29 cellular contexts compared by ENCODE assay signal in the genomic region with DNA sequence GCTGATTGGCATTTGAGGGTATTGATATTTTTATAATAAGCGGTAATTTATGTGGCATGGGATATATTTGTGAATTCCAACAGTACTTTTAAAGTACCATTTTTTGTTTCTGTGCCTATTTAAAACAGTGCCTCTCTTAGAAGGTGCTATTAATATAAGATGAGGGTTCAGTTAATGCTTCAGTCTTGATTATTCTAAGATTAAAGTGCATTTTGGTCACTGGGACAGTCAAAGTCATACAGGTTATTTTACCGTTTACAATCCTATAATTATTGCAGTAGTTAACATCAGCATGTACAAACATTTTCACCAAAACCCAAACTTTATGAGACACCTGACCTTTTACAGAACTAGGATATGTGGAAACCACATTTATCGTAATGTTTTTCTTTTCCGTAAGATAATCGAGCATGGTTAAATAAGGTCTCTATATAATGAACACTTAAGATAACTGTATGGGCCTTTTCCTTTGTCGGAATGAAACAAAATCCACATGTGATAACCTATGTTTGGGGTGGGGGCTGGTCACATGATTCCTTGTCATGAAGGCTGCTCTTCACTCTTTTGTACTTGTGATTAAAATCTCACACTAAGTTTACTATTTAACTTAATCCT.
"Had no signal": no experiment of that assay in that cellular context is flagged by ENCODE, and none has a peak within 500 bp of the region (broad histone marks: within the 10 kb centered on the region; RNA-seq: fewer than 3 reads in every experiment).

No MANE protein-coding gene starts in this region.

- H3K27ac ChIP-seq: esophagus muscularis mucosa, foreskin keratinocyte, gastroesophageal sphincter, heart right ventricle, left lung, parathyroid adenoma, prostate gland, right atrium auricular region, sigmoid colon, stomach, thyroid gland, vagina had no signal

- FAIRE-seq: endothelial cell of umbilical vein had no signal

- H3K4me3 Mint-ChIP-seq: dendritic cell treated with granulocyte-macrophage colony-stimulating factor and Interleukin-4, amounts not matched to agents 40 ng/mL and 50 ng/mL, for 4 days; immature natural killer cell; mesothelial cell of epicardium; naive B cell; nephron; neural progenitor cell; stimulated activated effector memory CD8-positive, alpha-beta T cell treated with anti-CD3 and anti-CD28 coated beads, Interleukin-12 subunit alpha, Interleukin-12 subunit beta, amount 100 ng/mL, for 72 hours had no signal

- H3K36me3 Mint-ChIP-seq: immature natural killer cell; stimulated activated effector memory CD8-positive, alpha-beta T cell treated with anti-CD3 and anti-CD28 coated beads, Interleukin-12 subunit alpha, Interleukin-12 subunit beta, amount 100 ng/mL, for 72 hours had no signal

- H3K4me3 ChIP-seq: esophagus muscularis mucosa, gastroesophageal sphincter, heart right ventricle, left lung, mucosa of descending colon, neural progenitor cell, prostate gland, right atrium auricular region, sigmoid colon, stomach, thyroid gland, vagina had no signal

- H3K4me1 Mint-ChIP-seq: immature natural killer cell; naive B cell; nephron; neural progenitor cell; stimulated activated effector memory CD8-positive, alpha-beta T cell treated with anti-CD3 and anti-CD28 coated beads, Interleukin-12 subunit alpha, Interleukin-12 subunit beta, amount 100 ng/mL, for 72 hours had no signal

- H3K27ac Mint-ChIP-seq: dendritic cell treated with granulocyte-macrophage colony-stimulating factor and Interleukin-4, amounts not matched to agents 40 ng/mL and 50 ng/mL, for 4 days; immature natural killer cell; mesothelial cell of epicardium; nephron; neural progenitor cell; stimulated activated effector memory CD8-positive, alpha-beta T cell treated with anti-CD3 and anti-CD28 coated beads, Interleukin-12 subunit alpha, Interleukin-12 subunit beta, amount 100 ng/mL, for 72 hours had no signal

- H3K27me3 ChIP-seq: esophagus muscularis mucosa, foreskin keratinocyte, gastroesophageal sphincter, heart right ventricle, left lung, neural progenitor cell, right atrium auricular region, sigmoid colon, stomach, thyroid gland, vagina had no signal

- H3K79me2 ChIP-seq: parathyroid adenoma had no signal

- H3K36me3 ChIP-seq: prostate gland had no signal

- H3K9me3 Mint-ChIP-seq: dendritic cell treated with granulocyte-macrophage colony-stimulating factor and Interleukin-4, amounts not matched to agents 40 ng/mL and 50 ng/mL, for 4 days; immature natural killer cell; mesothelial cell of epicardium; nephron; neural progenitor cell; stimulated activated effector memory CD8-positive, alpha-beta T cell treated with anti-CD3 and anti-CD28 coated beads, Interleukin-12 subunit alpha, Interleukin-12 subunit beta, amount 100 ng/mL, for 72 hours had no signal

- H3K9me3 ChIP-seq: esophagus muscularis mucosa, gastroesophageal sphincter, heart right ventricle, left lung, mucosa of descending colon, prostate gland, right atrium auricular region, sigmoid colon, stomach, thyroid gland, vagina had no signal

- H3K9ac ChIP-seq: neural progenitor cell, parathyroid adenoma had no signal

- DNase-seq: effector CD8-positive, alpha-beta T cell; foreskin keratinocyte; heart right ventricle; hippocampal formation; immature natural killer cell; kidney; left lung; mesenchymal stem cell; mucosa of descending colon; naive B cell; sigmoid colon; stimulated activated CD4-positive, alpha-beta T cell treated with anti-CD3 and anti-CD28 coated beads, Interleukin-2, amount 100 ng/mL, for 24 hours; stimulated activated CD4-positive, alpha-beta T cell treated with anti-CD3 and anti-CD28 coated beads, Interleukin-4, amount 100 ng/mL, for 24 hours; stimulated activated naive CD4-positive, alpha-beta T cell treated with Interleukin-2 at 50 U/mL for 16 hours; stomach; thyroid gland; trophoblast cell had no signal

- ATAC-seq: foreskin keratinocyte; gastroesophageal sphincter; left lung; mucosa of descending colon; stimulated activated effector memory CD8-positive, alpha-beta T cell treated with anti-CD3 and anti-CD28 coated beads, Interleukin-12 subunit alpha, Interleukin-12 subunit beta, amount 100 ng/mL, for 72 hours had no signal

- H3K4me2 ChIP-seq: neural progenitor cell had no signal

- H2AFZ ChIP-seq: neural progenitor cell, parathyroid adenoma had no signal

- H3K27me3 Mint-ChIP-seq: dendritic cell treated with granulocyte-macrophage colony-stimulating factor and Interleukin-4, amounts not matched to agents 40 ng/mL and 50 ng/mL, for 4 days; naive B cell had no signal

- H3K4me1 ChIP-seq: esophagus muscularis mucosa, foreskin keratinocyte, gastroesophageal sphincter, heart right ventricle, left lung, neural progenitor cell, parathyroid adenoma, prostate gland, sigmoid colon, stomach, thyroid gland, vagina had no signal
